In the genomic region with DNA sequence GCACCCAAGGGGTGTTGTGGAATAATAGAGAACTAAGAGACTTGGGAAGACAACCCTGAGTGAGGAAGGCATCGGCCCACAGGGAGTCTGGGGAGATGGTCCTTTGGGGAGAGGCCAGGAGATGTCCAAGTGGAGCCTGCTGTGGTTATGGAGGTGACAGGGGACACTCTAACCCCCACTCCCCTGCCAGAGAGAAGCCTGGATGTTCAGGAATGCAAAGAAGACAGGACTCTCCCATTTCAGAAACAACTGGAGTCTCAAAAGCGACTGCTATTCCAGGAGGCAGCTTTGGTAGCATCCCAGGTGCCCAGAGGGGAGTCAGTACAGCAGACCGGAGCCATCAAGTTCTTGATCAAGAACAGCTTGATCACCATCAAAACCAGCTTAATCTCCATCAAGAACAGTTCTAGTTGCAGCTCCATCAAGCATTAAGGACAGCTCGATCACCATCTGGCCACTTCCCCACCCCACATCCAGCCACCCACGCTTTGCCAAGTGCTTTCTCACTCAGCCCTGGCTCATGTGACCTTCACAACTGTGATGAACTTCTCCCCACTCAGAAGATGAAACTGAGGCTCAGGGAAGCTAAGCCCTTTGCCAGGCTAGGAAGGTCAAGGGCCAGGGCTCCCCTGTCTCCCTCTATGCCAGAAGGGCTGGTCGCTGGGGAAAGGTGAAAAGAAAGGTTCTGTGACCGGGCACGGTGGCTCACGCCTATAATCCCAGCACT, we compare ENCODE assay signal across 9 cellular contexts. TPM values are rescaled to one million over a fixed set of nuclear protein-coding genes. Genes with fewer than 3 reads are reported as not detected.
DNase-seq lines count a peak whose midpoint lies in the region; ATAC-seq lines count a peak whose summit lies in the region.
"Had no signal": no experiment of that assay in that cellular context is flagged by ENCODE, and none has a peak within 500 bp of the region (broad histone marks: within the 10 kb centered on the region; RNA-seq: fewer than 3 reads in every experiment).

No MANE protein-coding gene starts in this region.

- ATAC-seq in GM19397 (IDR thresholded peaks at IDR 0.05; ENCODE audit: unreplicated experiment) (no peak), HG02981 (IDR thresholded peaks at IDR 0.05; ENCODE audit: unreplicated experiment) (no peak), GM19023 (IDR thresholded peaks at IDR 0.05; ENCODE audit: unreplicated experiment) (no peak)

- H3K4me1 ChIP-seq in mucosa of stomach (ENCODE audit: control insufficient read depth, insufficient read depth, low read length), result peaks cover 9% of the 10 kb centered on the region

- peak overlapping the region; percentile 39 for H3K9ac ChIP-seq in mucosa of stomach (ENCODE audit: low read length)

- H3K9me3 Mint-ChIP-seq in activated T-cell treated with anti-CD3 and anti-CD28 coated beads, Interleukin-2, amount 50 U/mL, for 24 hours, result no peaks in the 10 kb centered on the region

- H3K4me3 ChIP-seq in mucosa of stomach (ENCODE audit: low read length), result no peak overlapping the region

- no peaks in the 10 kb centered on the region for H3K27me3 Mint-ChIP-seq in activated T-cell treated with anti-CD3 and anti-CD28 coated beads, Interleukin-2, amount 50 U/mL, for 24 hours

- peak overlapping the region; percentile 98 for H3K27ac Mint-ChIP-seq in activated T-cell treated with anti-CD3 and anti-CD28 coated beads, Interleukin-2, amount 50 U/mL, for 24 hours

- H3K27me3 ChIP-seq in mucosa of stomach (ENCODE audit: control insufficient read depth, insufficient read depth, low read length), result no peaks in the 10 kb centered on the region

- peaks cover 51% of the 10 kb centered on the region for H3K36me3 Mint-ChIP-seq in activated T-cell treated with anti-CD3 and anti-CD28 coated beads, Interleukin-2, amount 50 U/mL, for 24 hours (ENCODE audit: low read depth)

- no peaks in the 10 kb centered on the region for H3K9me3 ChIP-seq in mucosa of stomach (ENCODE audit: control insufficient read depth, low read length)

- DNase-seq in stimulated activated CD4-positive, alpha-beta T cell treated with anti-CD3 and anti-CD28 coated beads, Interleukin-15, amount 100 ng/mL, for 24 hours, result peak; percentile 75
- no peak for DNase-seq in stimulated activated CD4-positive, alpha-beta T cell treated with anti-CD3 and anti-CD28 coated beads, Interleukin-12 subunit alpha, Interleukin-12 subunit beta, amount 100 ng/mL, for 4 hours
- DNase-seq in activated T-cell treated with anti-CD3 and anti-CD28 coated beads, Interleukin-2, amount 50 U/mL, for 24 hours, result peak; percentile 65
- no peak for DNase-seq in H4 (ENCODE audit: low spot score)
- DNase-seq: COR-L47 had no signal

- no peaks in the 10 kb centered on the region for H3K36me3 ChIP-seq in mucosa of stomach (ENCODE audit: control insufficient read depth, insufficient read depth, low read length)

- peak overlapping the region; percentile 90 for H3K4me3 Mint-ChIP-seq in activated T-cell treated with anti-CD3 and anti-CD28 coated beads, Interleukin-2, amount 50 U/mL, for 24 hours

- H3K4me1 Mint-ChIP-seq in activated T-cell treated with anti-CD3 and anti-CD28 coated beads, Interleukin-2, amount 50 U/mL, for 24 hours (ENCODE audit: low read depth), result peaks cover 80% of the 10 kb centered on the region

RNA-seq across cellular contexts. Expression of gene CD52, which starts 0.7 kb away (rescaled TPM):
- total RNA-seq in H4 (2014; rRNA removed; shearing (Covaris generic)), result 3.0 TPM in 1 of 2 replicates, not detected in the other

RNA-seq across cellular contexts. Expression of gene UBXN11, which starts 12.1 kb away (rescaled TPM):
- total RNA-seq in H4 (2014; rRNA removed; shearing (Covaris generic)), result 0.74 and 3.8 TPM in 2 replicates

RNA-seq across cellular contexts. Expression of gene CRYBG2, which starts 35.4 kb away (rescaled TPM):
- not detected in 2 replicates for total RNA-seq in H4 (2014; rRNA removed; shearing (Covaris generic))

RNA-seq across cellular contexts. Expression of gene SH3BGRL3, which starts 38.6 kb away (rescaled TPM):
- total RNA-seq in H4 (2014; rRNA removed; shearing (Covaris generic)), result 77.7 and 126 TPM in 2 replicates

RNA-seq across cellular contexts. Expression of gene ZNF683, which starts 54.0 kb away (rescaled TPM):
- total RNA-seq in H4 (2014; rRNA removed; shearing (Covaris generic)), result not detected in 2 replicates

Comparison
In these comparisons a context has a peak if more than half of its experiments do, and no peak if none do; other contexts are left out.
1. DNase-seq: peak in stimulated activated CD4-positive, alpha-beta T cell treated with anti-CD3 and anti-CD28 coated beads, Interleukin-15, amount 100 ng/mL, for 24 hours (single experiment) and activated T-cell treated with anti-CD3 and anti-CD28 coated beads, Interleukin-2, amount 50 U/mL, for 24 hours (single experiment); none in stimulated activated CD4-positive, alpha-beta T cell treated with anti-CD3 and anti-CD28 coated beads, Interleukin-12 subunit alpha, Interleukin-12 subunit beta, amount 100 ng/mL, for 4 hours (single experiment) and H4 (single experiment).